In the genomic region with DNA sequence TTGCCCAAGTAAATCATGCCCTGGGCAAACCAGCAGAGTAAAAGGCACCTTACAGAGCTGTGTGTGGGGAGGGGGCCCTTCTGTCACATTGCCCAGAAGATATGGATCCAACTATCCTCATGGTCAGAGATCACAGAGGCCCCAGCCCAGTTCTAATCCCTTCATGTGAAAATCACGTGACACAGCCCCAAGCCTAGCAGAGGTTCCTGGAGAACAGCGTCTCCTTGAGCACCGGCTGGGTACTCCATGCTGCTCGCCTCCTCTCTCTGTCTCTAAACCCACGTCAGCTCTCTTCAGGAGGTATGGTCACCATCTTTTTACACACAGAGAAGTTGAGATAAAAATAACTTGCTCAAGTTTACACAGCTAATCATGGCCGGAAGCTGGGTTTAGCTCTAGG, we compare ENCODE assay signal across 14 cellular contexts.
"Had no signal": no experiment of that assay in that cellular context is flagged by ENCODE, and none has a peak within 500 bp of the region (broad histone marks: within the 10 kb centered on the region; RNA-seq: fewer than 3 reads in every experiment).

No MANE protein-coding gene starts in this region.

- H3K9me3 ChIP-seq: suprapubic skin, upper lobe of left lung had no signal

- H3K4me3 Mint-ChIP-seq: activated naive CD8-positive, alpha-beta T cell treated with anti-CD3 and anti-CD28 coated beads for 36 hours; activated T-cell treated with anti-CD3 and anti-CD28 coated beads, Interleukin-2, amount 50 U/mL, for 24 hours; T-helper 17 cell had no signal

- H3K27ac ChIP-seq: upper lobe of left lung had no signal

- H3K4me3 ChIP-seq: lung, suprapubic skin had no signal

- H3K27me3 ChIP-seq: suprapubic skin, upper lobe of left lung had no signal

- H3K36me3 ChIP-seq: suprapubic skin, upper lobe of left lung had no signal

- H3K27ac Mint-ChIP-seq: activated naive CD8-positive, alpha-beta T cell treated with anti-CD3 and anti-CD28 coated beads for 36 hours; activated T-cell treated with anti-CD3 and anti-CD28 coated beads, Interleukin-2, amount 50 U/mL, for 24 hours; naive thymus-derived CD4-positive, alpha-beta T cell; progenitor cell of endocrine pancreas; T-helper 17 cell had no signal

- H3K9me3 Mint-ChIP-seq: activated naive CD8-positive, alpha-beta T cell treated with anti-CD3 and anti-CD28 coated beads for 36 hours had no signal

- DNase-seq: activated CD4-positive, alpha-beta T cell treated with anti-CD3 and anti-CD28 coated beads, Interleukin-2, amount 50 U/mL, for 4 hours; activated gamma-delta T cell treated with Interleukin-2 at 50 U/mL for 16 hours; activated naive CD8-positive, alpha-beta T cell treated with anti-CD3 and anti-CD28 coated beads for 36 hours; activated T-cell treated with anti-CD3 and anti-CD28 coated beads, Interleukin-2, amount 50 U/mL, for 24 hours; anterior cingulate cortex; effector memory CD4-positive, alpha-beta T cell; naive thymus-derived CD4-positive, alpha-beta T cell; stimulated activated CD4-positive, alpha-beta T cell treated with anti-CD3 and anti-CD28 coated beads, Interleukin-12 subunit alpha, Interleukin-12 subunit beta, amount 100 ng/mL, for 4 hours; stimulated activated naive CD8-positive, alpha-beta T cell treated with anti-CD3 and anti-CD28 coated beads, Interleukin-15, Interleukin-2, amounts not matched to agents 100 U/mL and 50 U/mL, for 24 hours; T-helper 17 cell; upper lobe of left lung had no signal

- H3K36me3 Mint-ChIP-seq: activated naive CD8-positive, alpha-beta T cell treated with anti-CD3 and anti-CD28 coated beads for 36 hours; naive thymus-derived CD4-positive, alpha-beta T cell had no signal
